8 cellular contexts compared by ENCODE assay signal in genomic region chr1:94092210-94092613, GRCh38. TPM values are rescaled to one million over a fixed set of nuclear protein-coding genes. Genes with fewer than 3 reads are reported as not detected.
DNase-seq lines count a peak whose midpoint lies in the region; ATAC-seq, FAIRE-seq and TF ChIP-seq lines count a peak whose summit lies in the region.
"Had no signal": no experiment of that assay in that cellular context is flagged by ENCODE, and none has a peak within 500 bp of the region (broad histone marks: within the 10 kb centered on the region; RNA-seq: fewer than 3 reads in every experiment).

No MANE protein-coding gene starts in this region.

- H3K9me3 Mint-ChIP-seq in T-cell, result no peaks in the 10 kb centered on the region
- H3K9me3 Mint-ChIP-seq: T-helper 1 cell treated with Interleukin-12 subunit alpha and Interleukin-12 subunit beta and Interleukin-4 antibody, amounts not matched to agents 30 μg/mL and 1 μg/mL, for 36 hours had no signal

- FAIRE-seq in GM12891 (lab: Jason Lieb, UNC), result no peak

- TF ChIP-seq POLR2A in GM12891 (IDR thresholded peaks at IDR 0.05; ENCODE audit: low read depth, low read length), result no peak

- peak in 1 of 4 experiments; percentile 87 for ATAC-seq in T-cell (replicated peaks in 1 of 4)
- ATAC-seq in GM18511 (IDR thresholded peaks at IDR 0.05; ENCODE audit: unreplicated experiment), result no peak
- no peak for ATAC-seq in GM21515 (IDR thresholded peaks at IDR 0.05; ENCODE audit: unreplicated experiment)

- peak overlapping the region in 1 of 3 donors; percentile 44 for H3K4me3 Mint-ChIP-seq in T-cell
- H3K4me3 Mint-ChIP-seq: T-helper 1 cell treated with Interleukin-12 subunit alpha and Interleukin-12 subunit beta and Interleukin-4 antibody, amounts not matched to agents 30 μg/mL and 1 μg/mL, for 36 hours had no signal

- CTCF ChIA-PET in T-cell (lab: Charles Lee), result no interaction called here

- POLR2A ChIA-PET in T-cell (lab: Charles Lee), result no interaction called here

- peaks cover 5 to 17% of the 10 kb centered on the region in 2 donors for H3K27me3 Mint-ChIP-seq in T-cell

- H3K4me1 Mint-ChIP-seq in T-cell, result peaks cover 9 to 19% (median 13%) of the 10 kb centered on the region in 3 donors

- DNase-seq in GM12891 (ENCODE audit: insufficient read length, low spot score) (no peak), T-cell (peak in 19 of 34 experiments; percentile 1 to 45 (median 8)), fibroblast of gingiva (ENCODE audit: low read depth) (peak; percentile 24), pulmonary artery endothelial cell (ENCODE audit: low read depth, low spot score) (peak; percentile 99), NCI-H82 treated with DMSO at 0.1 percent for 48 hours (lab: John Stamatoyannopoulos, UW; ENCODE audit: unreplicated experiment) (no peak)

- H3K27ac Mint-ChIP-seq in T-cell, result no peak overlapping the region
- H3K27ac Mint-ChIP-seq: T-helper 1 cell treated with Interleukin-12 subunit alpha and Interleukin-12 subunit beta and Interleukin-4 antibody, amounts not matched to agents 30 μg/mL and 1 μg/mL, for 36 hours had no signal

- H3K36me3 Mint-ChIP-seq in T-cell, result no peaks in the 10 kb centered on the region

TF ChIP-seq in GM12891, 5 proteins besides CTCF, POLR2A, EP300 and RAD21:
- TF ChIP-seq POU2F2 (IDR thresholded peaks at IDR 0.05; ENCODE audit: low read depth, low read length) (no peak), TAF1 (IDR thresholded peaks at IDR 0.05; ENCODE audit: low read depth, low read length) (no peak), SPI1 (IDR thresholded peaks at IDR 0.05; ENCODE audit: low read depth, low read length) (peak; percentile 14; the same call in 1 of the 2 replicates), PAX5 (IDR thresholded peaks at IDR 0.05; ENCODE audit: insufficient read depth, low read length, severe bottlenecking) (no peak), POLR2AphosphoS5 (IDR thresholded peaks at IDR 0.05; ENCODE audit: low read depth, low read length) (no peak)
TF ChIP-seq in GM12891: peak in this region for 1.

RNA-seq across cellular contexts. Expression of gene ABCA4, which starts 28.7 kb away (rescaled TPM):
- polyA plus RNA-seq in GM12891 (2012; ENCODE audit: low read depth, missing spikeins), result not detected
- total RNA-seq in T-cell, result not detected
- 1.7 and 2.4 TPM in 2 replicates for total RNA-seq in pulmonary artery endothelial cell

Comparison
In these comparisons a context has a peak if more than half of its experiments do, and no peak if none do; other contexts are left out.
1. DNase-seq: peak in T-cell (19 of 34), fibroblast of gingiva (single experiment) and pulmonary artery endothelial cell (single experiment); none in GM12891 (single experiment) and NCI-H82 treated with DMSO at 0.1 percent for 48 hours (single experiment).